9 cellular contexts compared by ENCODE assay signal in the genomic region with DNA sequence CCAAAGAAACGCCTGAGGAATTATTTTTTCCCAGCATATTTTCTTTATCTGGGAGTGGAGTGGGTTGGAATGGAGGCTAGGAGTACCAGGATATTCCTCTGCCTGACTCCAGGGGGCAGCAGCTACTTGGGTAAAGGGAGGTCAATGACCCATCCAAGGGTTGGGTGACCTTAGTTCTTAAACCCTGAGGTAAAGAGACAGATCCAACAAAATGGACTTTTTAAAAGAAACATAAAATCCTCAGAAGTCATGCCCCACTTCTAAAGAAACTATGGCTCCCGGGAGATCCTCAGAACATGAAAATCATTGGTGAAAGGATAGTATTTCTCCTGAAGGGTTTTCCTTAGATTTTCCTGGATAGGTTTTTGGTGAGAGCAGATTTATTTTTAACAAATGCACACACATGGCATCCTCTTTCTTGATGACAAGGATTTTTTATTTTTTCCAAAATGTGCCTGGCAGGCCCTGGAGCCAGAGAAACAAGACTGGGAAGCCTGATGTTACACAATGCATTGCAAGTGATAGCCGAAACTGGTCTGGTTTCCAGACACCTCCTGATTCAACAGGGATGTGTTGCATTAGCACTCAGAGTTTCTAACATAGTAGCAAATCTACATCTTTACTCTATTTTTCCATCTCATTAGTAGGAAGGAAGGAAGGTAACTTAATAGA.
DNase-seq lines count a peak whose midpoint lies in the region; ATAC-seq and TF ChIP-seq lines count a peak whose summit lies in the region.
"Had no signal": no experiment of that assay in that cellular context is flagged by ENCODE, and none has a peak within 500 bp of the region (broad histone marks: within the 10 kb centered on the region; RNA-seq: fewer than 3 reads in every experiment).

No MANE protein-coding gene starts in this region.

- peak overlapping the region in 1 of 10 donors; percentile 23 for H3K4me3 ChIP-seq in heart right ventricle
- no peak overlapping the region for H3K4me3 ChIP-seq in gastrocnemius medialis

- 42 to 51% methylated on average over 3 of the region's 3 CpGs for WGBS in heart right ventricle, 2 donors

- H3K27me3 ChIP-seq in heart right ventricle: peaks cover 0 to 7% (median 0%) of the 10 kb centered on the region in 7 donors
- no peaks in the 10 kb centered on the region for H3K27me3 ChIP-seq in gastrocnemius medialis

- TF ChIP-seq CTCF in heart right ventricle (IDR thresholded peaks at IDR 0.05) (peak; percentile 62 to 92 (median 84)), gastrocnemius medialis (IDR thresholded peaks at IDR 0.05 in 4 of 5, conservative IDR thresholded peaks at IDR 0.05 in 1 of 5) (peak; percentile 50 to 77 (median 67))

- H3K4me3 Mint-ChIP-seq in stimulated activated naive CD8-positive, alpha-beta T cell treated with anti-CD3 and anti-CD28 coated beads, Interleukin-15, amount 100 ng/mL, for 72 hours: no peak overlapping the region

- intact Hi-C loops in heart right ventricle (cut with DNase I): loop anchor here in 7 of 10 donors (2.0 to 10.0 kb wide), 6 partner anchors 218 to 1428 kb away; no protein-coding TSS in a partner anchor
- intact Hi-C loops in gastrocnemius medialis (cut with DNase I; ENCODE audit: low total_unique reads): loop anchor here (1.0 kb wide), 1 partner anchor 1430 kb away; no protein-coding TSS in a partner anchor

- H3K9me3 ChIP-seq in heart right ventricle (no peaks in the 10 kb centered on the region), gastrocnemius medialis (no peaks in the 10 kb centered on the region)

- no peak for ATAC-seq in stimulated activated naive CD8-positive, alpha-beta T cell treated with anti-CD3 and anti-CD28 coated beads, Interleukin-15, Interleukin-2, amounts not matched to agents 100 U/mL and 50 U/mL, for 24 hours
- ATAC-seq in stimulated activated naive CD8-positive, alpha-beta T cell treated with anti-CD3 and anti-CD28 coated beads, Interleukin-15, amount 100 ng/mL, for 72 hours: no peak
- ATAC-seq in heart right ventricle (peak in 7 of 8 donors; percentile 82 to 93 (median 87)), gastrocnemius medialis (peak in 1 of 2 donors; percentile 78), HG03108 (IDR thresholded peaks at IDR 0.05; ENCODE audit: unreplicated experiment) (no peak)

- H3K9me3 Mint-ChIP-seq in stimulated activated naive CD8-positive, alpha-beta T cell treated with anti-CD3 and anti-CD28 coated beads, Interleukin-15, amount 100 ng/mL, for 72 hours: no peaks in the 10 kb centered on the region

- no peak overlapping the region for H3K27ac Mint-ChIP-seq in stimulated activated naive CD8-positive, alpha-beta T cell treated with anti-CD3 and anti-CD28 coated beads, Interleukin-15, amount 100 ng/mL, for 72 hours

- no peak for TF ChIP-seq POLR2A in gastrocnemius medialis (IDR thresholded peaks at IDR 0.05)

- H3K27ac ChIP-seq in heart right ventricle: peak overlapping the region in 3 of 10 donors; percentile 11 to 41 (median 19)
- H3K27ac ChIP-seq in gastrocnemius medialis: no peak overlapping the region
- H3K27ac ChIP-seq: epithelial cell of prostate had no signal

- H3K36me3 ChIP-seq in heart right ventricle (no peaks in the 10 kb centered on the region), gastrocnemius medialis (no peaks in the 10 kb centered on the region)

- H3K4me1 ChIP-seq in heart right ventricle: peaks cover 0 to 19% (median 4%) of the 10 kb centered on the region in 9 donors
- H3K4me1 ChIP-seq in gastrocnemius medialis: no peaks in the 10 kb centered on the region

- H3K27me3 Mint-ChIP-seq in stimulated activated naive CD8-positive, alpha-beta T cell treated with anti-CD3 and anti-CD28 coated beads, Interleukin-15, amount 100 ng/mL, for 72 hours: no peaks in the 10 kb centered on the region

- no peaks in the 10 kb centered on the region for H3K4me1 Mint-ChIP-seq in stimulated activated naive CD8-positive, alpha-beta T cell treated with anti-CD3 and anti-CD28 coated beads, Interleukin-15, amount 100 ng/mL, for 72 hours

- peak; percentile 31 for DNase-seq in stimulated activated naive CD8-positive, alpha-beta T cell treated with anti-CD3 and anti-CD28 coated beads, Interleukin-15, Interleukin-2, amounts not matched to agents 100 U/mL and 50 U/mL, for 24 hours
- DNase-seq in stimulated activated naive CD8-positive, alpha-beta T cell treated with anti-CD3 and anti-CD28 coated beads, Interleukin-15, amount 100 ng/mL, for 72 hours: no peak
- DNase-seq in M059J (ENCODE audit: low read depth): peak; percentile 67
- DNase-seq in UCSD-AML1 (lab: John Stamatoyannopoulos, UW; ENCODE audit: unreplicated experiment): peak; percentile 17
- peak; percentile 46 to 56 for DNase-seq in heart right ventricle
- no peak for DNase-seq in gastrocnemius medialis
- DNase-seq in DMS79 treated with DMSO at 0.1 percent for 48 hours (lab: John Stamatoyannopoulos, UW): no peak

- in situ Hi-C loops in gastrocnemius medialis (cut with MboI; ENCODE audit: low sequenced_read_pairs in 4 of 4): loop anchor here in 2 of 4 donors (10.0 to 25.0 kb wide), 2 partner anchors 1411 to 1428 kb away; no protein-coding TSS in a partner anchor

Comparison
In these comparisons a context has a peak if more than half of its experiments do, and no peak if none do; other contexts are left out.
1. DNase-seq: peak in stimulated activated naive CD8-positive, alpha-beta T cell treated with anti-CD3 and anti-CD28 coated beads, Interleukin-15, Interleukin-2, amounts not matched to agents 100 U/mL and 50 U/mL, for 24 hours (single experiment), M059J (single experiment), UCSD-AML1 (single experiment) and heart right ventricle (2 of 2); none in stimulated activated naive CD8-positive, alpha-beta T cell treated with anti-CD3 and anti-CD28 coated beads, Interleukin-15, amount 100 ng/mL, for 72 hours (0 of 2), gastrocnemius medialis (0 of 2) and DMS79 treated with DMSO at 0.1 percent for 48 hours (single experiment).
2. ATAC-seq: peak in heart right ventricle (7 of 8); none in stimulated activated naive CD8-positive, alpha-beta T cell treated with anti-CD3 and anti-CD28 coated beads, Interleukin-15, Interleukin-2, amounts not matched to agents 100 U/mL and 50 U/mL, for 24 hours (single experiment), stimulated activated naive CD8-positive, alpha-beta T cell treated with anti-CD3 and anti-CD28 coated beads, Interleukin-15, amount 100 ng/mL, for 72 hours (single experiment) and HG03108 (single experiment).